In genomic region chr21:46637952-46638746, GRCh38 we compare ENCODE assay signal across 1 cellular context.
TF ChIP-seq lines count a peak whose summit lies in the region.

No MANE protein-coding gene starts in this region.

TF ChIP-seq in HepG2, 621 proteins besides CTCF, POLR2A, EP300 and RAD21 (continued from another document):
- TF ChIP-seq, protein P1, sequence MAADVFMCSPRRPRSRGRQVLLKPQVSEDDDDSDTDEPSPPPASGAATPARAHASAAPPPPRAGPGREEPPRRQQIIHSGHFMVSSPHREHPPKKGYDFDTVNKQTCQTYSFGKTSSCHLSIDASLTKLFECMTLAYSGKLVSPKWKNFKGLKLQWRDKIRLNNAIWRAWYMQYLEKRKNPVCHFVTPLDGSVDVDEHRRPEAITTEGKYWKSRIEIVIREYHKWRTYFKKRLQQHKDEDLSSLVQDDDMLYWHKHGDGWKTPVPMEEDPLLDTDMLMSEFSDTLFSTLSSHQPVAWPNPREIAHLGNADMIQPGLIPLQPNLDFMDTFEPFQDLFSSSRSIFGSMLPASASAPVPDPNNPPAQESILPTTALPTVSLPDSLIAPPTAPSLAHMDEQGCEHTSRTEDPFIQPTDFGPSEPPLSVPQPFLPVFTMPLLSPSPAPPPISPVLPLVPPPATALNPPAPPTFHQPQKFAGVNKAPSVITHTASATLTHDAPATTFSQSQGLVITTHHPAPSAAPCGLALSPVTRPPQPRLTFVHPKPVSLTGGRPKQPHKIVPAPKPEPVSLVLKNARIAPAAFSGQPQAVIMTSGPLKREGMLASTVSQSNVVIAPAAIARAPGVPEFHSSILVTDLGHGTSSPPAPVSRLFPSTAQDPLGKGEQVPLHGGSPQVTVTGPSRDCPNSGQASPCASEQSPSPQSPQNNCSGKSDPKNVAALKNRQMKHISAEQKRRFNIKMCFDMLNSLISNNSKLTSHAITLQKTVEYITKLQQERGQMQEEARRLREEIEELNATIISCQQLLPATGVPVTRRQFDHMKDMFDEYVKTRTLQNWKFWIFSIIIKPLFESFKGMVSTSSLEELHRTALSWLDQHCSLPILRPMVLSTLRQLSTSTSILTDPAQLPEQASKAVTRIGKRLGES (CRISPR knock-in tag; IDR thresholded peaks at IDR 0.05; ENCODE audit: borderline replicate concordance), result no peak
